6 cellular contexts compared by ENCODE assay signal in genomic region chr20:40522405-40522804, GRCh38.
"Had no signal": no experiment of that assay in that cellular context is flagged by ENCODE, and none has a peak within 500 bp of the region (broad histone marks: within the 10 kb centered on the region; RNA-seq: fewer than 3 reads in every experiment).

No MANE protein-coding gene starts in this region.

- H3K27ac ChIP-seq: HL-60, KMS-11 had no signal

- H3K9ac ChIP-seq: KMS-11 had no signal

- H3K4me2 ChIP-seq: KMS-11 had no signal

- FAIRE-seq: HTR-8/SVneo had no signal

- DNase-seq: IMR-90, KBM-7, KG1 had no signal
